In the genomic region with DNA sequence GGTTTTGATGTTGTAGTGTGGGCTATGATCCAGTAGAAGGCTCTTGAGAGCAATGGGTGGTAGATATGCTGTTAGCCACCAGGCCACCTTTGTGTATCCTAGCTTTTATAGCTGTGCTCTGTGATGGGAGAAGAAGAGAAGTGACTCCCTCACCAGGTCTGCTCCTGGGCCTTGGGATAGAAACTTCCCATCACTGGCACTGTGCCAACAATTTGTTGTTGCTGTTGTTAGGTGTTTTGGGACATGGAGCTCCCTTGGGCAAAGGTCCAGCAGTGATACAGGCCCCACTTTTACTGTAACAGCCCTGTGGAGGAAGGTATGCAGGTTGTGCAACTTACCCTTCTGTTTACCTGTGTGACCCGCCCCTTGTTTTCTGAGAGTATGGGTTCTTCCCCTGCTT, we compare ENCODE assay signal across 38 cellular contexts.
"Had no signal": no experiment of that assay in that cellular context is flagged by ENCODE, and none has a peak within 500 bp of the region (broad histone marks: within the 10 kb centered on the region; RNA-seq: fewer than 3 reads in every experiment).

No MANE protein-coding gene starts in this region.

- H3K27me3 Mint-ChIP-seq: activated CD8-positive, alpha-beta T cell treated with anti-CD3 and anti-CD28 coated beads for 36 hours; activated naive CD8-positive, alpha-beta T cell treated with anti-CD3 and anti-CD28 coated beads, Interleukin-2, amount 10 ng/mL, durations not matched to agents 7 days and 5 days; IgD-negative memory B cell; T-helper 17 cell had no signal

- H3K4me3 Mint-ChIP-seq: activated CD8-positive, alpha-beta T cell treated with anti-CD3 and anti-CD28 coated beads for 36 hours; activated naive CD4-positive, alpha-beta T cell treated with anti-CD3 and anti-CD28 coated beads, Interleukin-2, amount 50 U/mL, for 24 hours; activated naive CD8-positive, alpha-beta T cell treated with anti-CD3 and anti-CD28 coated beads, Interleukin-2, amount 10 ng/mL, durations not matched to agents 7 days and 5 days; activated T-cell treated with anti-CD3 and anti-CD28 coated beads, Interleukin-2, amount 50 U/mL, for 72 hours; IgD-negative memory B cell; T-helper 17 cell had no signal

- H3K4me1 ChIP-seq: ascending aorta, body of pancreas, Peyer's patch, SJSA1 had no signal

- H3K9me3 ChIP-seq: ascending aorta, body of pancreas, SJSA1, SK-N-SH had no signal

- H3K27me3 ChIP-seq: ascending aorta, body of pancreas, Peyer's patch, SJSA1 had no signal

- H3K27ac ChIP-seq: ascending aorta, body of pancreas, KMS-11, Peyer's patch, SJSA1, VCaP had no signal

- H3K4me3 ChIP-seq: ascending aorta, body of pancreas, Peyer's patch, SJSA1 had no signal

- FAIRE-seq: bronchial epithelial cell had no signal

- H3K36me3 ChIP-seq: ascending aorta, Peyer's patch, SJSA1 had no signal

- H3K4me2 ChIP-seq: KMS-11, SK-N-SH had no signal

- DNase-seq: activated CD4-positive, alpha-beta T cell treated with anti-CD3 and anti-CD28 coated beads for 1 hour; activated CD4-positive, alpha-beta T cell treated with anti-CD3 and anti-CD28 coated beads for 48 hours; activated CD4-positive, CD25-positive, alpha-beta regulatory T cell; activated CD8-positive, alpha-beta T cell treated with anti-CD3 and anti-CD28 coated beads for 36 hours; activated gamma-delta T cell; activated naive CD4-positive, alpha-beta T cell treated with Interleukin-2 at 50 U/mL for 16 hours; activated naive CD8-positive, alpha-beta T cell treated with anti-CD3 and anti-CD28 coated beads, Interleukin-2, amount 10 ng/mL, durations not matched to agents 7 days and 5 days; activated T-cell treated with anti-CD3 and anti-CD28 coated beads, Interleukin-2, amount 50 U/mL, for 1 hour; activated T-cell treated with anti-CD3 and anti-CD28 coated beads, Interleukin-2, amount 50 U/mL, for 72 hours; amygdala; body of pancreas; cerebellar nuclear complex; NCI-H1092 treated with DMSO at 0.1 percent for 48 hours; NCI-H1417; NCI-H146; NCI-H187; NCI-H2029 treated with DMSO at 0.1 percent for 48 hours; NCI-H2171 treated with DMSO at 0.1 percent for 48 hours; NCI-H2227 treated with DMSO at 0.1 percent for 48 hours; NCI-H446; NCI-H510A treated with DMSO at 0.1 percent for 48 hours; NCI-H526 treated with DMSO at 0.1 percent for 48 hours; NCI-H774; PC-3; Peyer's patch; RPMI8226; SHP77 treated with DMSO at 0.1 percent for 48 hours; SK-N-SH; T-helper 17 cell; T-helper 9 cell had no signal

- H3K4me1 Mint-ChIP-seq: activated naive CD4-positive, alpha-beta T cell treated with anti-CD3 and anti-CD28 coated beads, Interleukin-2, amount 50 U/mL, for 24 hours; activated naive CD8-positive, alpha-beta T cell treated with anti-CD3 and anti-CD28 coated beads, Interleukin-2, amount 10 ng/mL, durations not matched to agents 7 days and 5 days; IgD-negative memory B cell; T-helper 17 cell had no signal

- H3K36me3 Mint-ChIP-seq: activated naive CD4-positive, alpha-beta T cell treated with anti-CD3 and anti-CD28 coated beads, Interleukin-2, amount 50 U/mL, for 24 hours; activated naive CD8-positive, alpha-beta T cell treated with anti-CD3 and anti-CD28 coated beads, Interleukin-2, amount 10 ng/mL, durations not matched to agents 7 days and 5 days had no signal

- H3K9ac ChIP-seq: KMS-11, SK-N-SH had no signal

- H3K27ac Mint-ChIP-seq: activated CD8-positive, alpha-beta T cell treated with anti-CD3 and anti-CD28 coated beads for 36 hours; activated naive CD4-positive, alpha-beta T cell treated with anti-CD3 and anti-CD28 coated beads, Interleukin-2, amount 50 U/mL, for 24 hours; activated naive CD8-positive, alpha-beta T cell treated with anti-CD3 and anti-CD28 coated beads, Interleukin-2, amount 10 ng/mL, durations not matched to agents 7 days and 5 days; activated T-cell treated with anti-CD3 and anti-CD28 coated beads, Interleukin-2, amount 50 U/mL, for 72 hours; activated T-helper 2 cell treated with anti-CD3 and anti-CD28 coated beads, Interferon-gamma antibody, Interleukin-2, Interleukin-4, amounts not matched to agents 10 μg/mL and 5 μg/mL and 100 μg/mL, durations not matched to agents 14 hours and 24 hours and 36 hours; IgD-negative memory B cell; T-helper 17 cell had no signal

- ATAC-seq: activated CD8-positive, alpha-beta T cell treated with anti-CD3 and anti-CD28 coated beads for 36 hours; activated T-cell treated with anti-CD3 and anti-CD28 coated beads, Interleukin-2, amount 50 U/mL, for 72 hours; body of pancreas; PC-3; T-helper 17 cell had no signal
